1 cellular context compared by ENCODE assay signal in the genomic region with DNA sequence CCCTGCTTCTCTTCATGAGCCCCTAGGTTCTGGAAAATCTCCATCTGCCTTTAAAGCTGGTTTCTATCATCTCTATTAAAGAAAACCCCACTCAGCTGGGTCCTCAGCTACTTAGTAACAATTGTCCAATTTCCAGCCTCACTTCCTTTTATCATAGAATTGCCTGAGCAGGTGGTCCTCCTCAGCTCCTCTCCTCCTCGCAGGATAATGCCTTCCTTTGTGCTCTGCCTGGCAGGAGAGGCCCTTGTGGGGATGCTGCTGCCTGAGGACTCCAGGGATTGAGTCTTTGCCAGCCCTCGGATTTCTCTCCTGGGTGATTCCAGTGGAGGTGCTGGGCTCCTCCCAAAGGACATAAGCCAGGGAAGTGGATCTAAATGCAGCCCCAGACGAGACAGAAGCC.
TF ChIP-seq lines count a peak whose summit lies in the region.

No MANE protein-coding gene starts in this region.

TF ChIP-seq in GM23338, 12 proteins besides CTCF, POLR2A, EP300 and RAD21 (continued from another document):
- TF ChIP-seq, protein P1, sequence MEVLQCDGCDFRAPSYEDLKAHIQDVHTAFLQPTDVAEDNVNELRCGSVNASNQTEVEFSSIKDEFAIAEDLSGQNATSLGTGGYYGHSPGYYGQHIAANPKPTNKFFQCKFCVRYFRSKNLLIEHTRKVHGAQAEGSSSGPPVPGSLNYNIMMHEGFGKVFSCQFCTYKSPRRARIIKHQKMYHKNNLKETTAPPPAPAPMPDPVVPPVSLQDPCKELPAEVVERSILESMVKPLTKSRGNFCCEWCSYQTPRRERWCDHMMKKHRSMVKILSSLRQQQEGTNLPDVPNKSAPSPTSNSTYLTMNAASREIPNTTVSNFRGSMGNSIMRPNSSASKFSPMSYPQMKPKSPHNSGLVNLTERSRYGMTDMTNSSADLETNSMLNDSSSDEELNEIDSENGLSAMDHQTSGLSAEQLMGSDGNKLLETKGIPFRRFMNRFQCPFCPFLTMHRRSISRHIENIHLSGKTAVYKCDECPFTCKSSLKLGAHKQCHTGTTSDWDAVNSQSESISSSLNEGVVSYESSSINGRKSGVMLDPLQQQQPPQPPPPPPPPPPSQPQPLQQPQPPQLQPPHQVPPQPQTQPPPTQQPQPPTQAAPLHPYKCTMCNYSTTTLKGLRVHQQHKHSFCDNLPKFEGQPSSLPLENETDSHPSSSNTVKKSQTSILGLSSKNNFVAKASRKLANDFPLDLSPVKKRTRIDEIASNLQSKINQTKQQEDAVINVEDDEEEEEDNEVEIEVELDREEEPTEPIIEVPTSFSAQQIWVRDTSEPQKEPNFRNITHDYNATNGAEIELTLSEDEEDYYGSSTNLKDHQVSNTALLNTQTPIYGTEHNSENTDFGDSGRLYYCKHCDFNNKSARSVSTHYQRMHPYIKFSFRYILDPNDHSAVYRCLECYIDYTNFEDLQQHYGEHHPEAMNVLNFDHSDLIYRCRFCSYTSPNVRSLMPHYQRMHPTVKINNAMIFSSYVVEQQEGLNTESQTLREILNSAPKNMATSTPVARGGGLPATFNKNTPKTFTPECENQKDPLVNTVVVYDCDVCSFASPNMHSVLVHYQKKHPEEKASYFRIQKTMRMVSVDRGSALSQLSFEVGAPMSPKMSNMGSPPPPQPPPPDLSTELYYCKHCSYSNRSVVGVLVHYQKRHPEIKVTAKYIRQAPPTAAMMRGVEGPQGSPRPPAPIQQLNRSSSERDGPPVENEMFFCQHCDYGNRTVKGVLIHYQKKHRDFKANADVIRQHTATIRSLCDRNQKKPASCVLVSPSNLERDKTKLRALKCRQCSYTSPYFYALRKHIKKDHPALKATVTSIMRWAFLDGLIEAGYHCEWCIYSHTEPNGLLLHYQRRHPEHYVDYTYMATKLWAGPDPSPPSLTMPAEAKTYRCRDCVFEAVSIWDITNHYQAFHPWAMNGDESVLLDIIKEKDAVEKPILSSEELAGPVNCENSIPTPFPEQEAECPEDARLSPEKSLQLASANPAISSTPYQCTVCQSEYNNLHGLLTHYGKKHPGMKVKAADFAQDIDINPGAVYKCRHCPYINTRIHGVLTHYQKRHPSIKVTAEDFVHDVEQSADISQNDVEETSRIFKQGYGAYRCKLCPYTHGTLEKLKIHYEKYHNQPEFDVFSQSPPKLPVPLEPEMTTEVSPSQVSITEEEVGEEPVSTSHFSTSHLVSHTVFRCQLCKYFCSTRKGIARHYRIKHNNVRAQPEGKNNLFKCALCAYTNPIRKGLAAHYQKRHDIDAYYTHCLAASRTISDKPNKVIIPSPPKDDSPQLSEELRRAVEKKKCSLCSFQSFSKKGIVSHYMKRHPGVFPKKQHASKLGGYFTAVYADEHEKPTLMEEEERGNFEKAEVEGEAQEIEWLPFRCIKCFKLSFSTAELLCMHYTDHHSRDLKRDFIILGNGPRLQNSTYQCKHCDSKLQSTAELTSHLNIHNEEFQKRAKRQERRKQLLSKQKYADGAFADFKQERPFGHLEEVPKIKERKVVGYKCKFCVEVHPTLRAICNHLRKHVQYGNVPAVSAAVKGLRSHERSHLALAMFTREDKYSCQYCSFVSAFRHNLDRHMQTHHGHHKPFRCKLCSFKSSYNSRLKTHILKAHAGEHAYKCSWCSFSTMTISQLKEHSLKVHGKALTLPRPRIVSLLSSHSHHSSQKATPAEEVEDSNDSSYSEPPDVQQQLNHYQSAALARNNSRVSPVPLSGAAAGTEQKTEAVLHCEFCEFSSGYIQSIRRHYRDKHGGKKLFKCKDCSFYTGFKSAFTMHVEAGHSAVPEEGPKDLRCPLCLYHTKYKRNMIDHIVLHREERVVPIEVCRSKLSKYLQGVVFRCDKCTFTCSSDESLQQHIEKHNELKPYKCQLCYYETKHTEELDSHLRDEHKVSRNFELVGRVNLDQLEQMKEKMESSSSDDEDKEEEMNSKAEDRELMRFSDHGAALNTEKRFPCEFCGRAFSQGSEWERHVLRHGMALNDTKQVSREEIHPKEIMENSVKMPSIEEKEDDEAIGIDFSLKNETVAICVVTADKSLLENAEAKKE (CRISPR knock-in tag; IDR thresholded peaks at IDR 0.05) = no peak
- TF ChIP-seq NANOG (IDR thresholded peaks at IDR 0.05; ENCODE audit: borderline replicate concordance) = no peak
- TF ChIP-seq, protein P2, sequence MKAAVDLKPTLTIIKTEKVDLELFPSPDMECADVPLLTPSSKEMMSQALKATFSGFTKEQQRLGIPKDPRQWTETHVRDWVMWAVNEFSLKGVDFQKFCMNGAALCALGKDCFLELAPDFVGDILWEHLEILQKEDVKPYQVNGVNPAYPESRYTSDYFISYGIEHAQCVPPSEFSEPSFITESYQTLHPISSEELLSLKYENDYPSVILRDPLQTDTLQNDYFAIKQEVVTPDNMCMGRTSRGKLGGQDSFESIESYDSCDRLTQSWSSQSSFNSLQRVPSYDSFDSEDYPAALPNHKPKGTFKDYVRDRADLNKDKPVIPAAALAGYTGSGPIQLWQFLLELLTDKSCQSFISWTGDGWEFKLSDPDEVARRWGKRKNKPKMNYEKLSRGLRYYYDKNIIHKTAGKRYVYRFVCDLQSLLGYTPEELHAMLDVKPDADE (IDR thresholded peaks at IDR 0.05) = no peak
